1 cellular context compared by ENCODE assay signal in the genomic region with DNA sequence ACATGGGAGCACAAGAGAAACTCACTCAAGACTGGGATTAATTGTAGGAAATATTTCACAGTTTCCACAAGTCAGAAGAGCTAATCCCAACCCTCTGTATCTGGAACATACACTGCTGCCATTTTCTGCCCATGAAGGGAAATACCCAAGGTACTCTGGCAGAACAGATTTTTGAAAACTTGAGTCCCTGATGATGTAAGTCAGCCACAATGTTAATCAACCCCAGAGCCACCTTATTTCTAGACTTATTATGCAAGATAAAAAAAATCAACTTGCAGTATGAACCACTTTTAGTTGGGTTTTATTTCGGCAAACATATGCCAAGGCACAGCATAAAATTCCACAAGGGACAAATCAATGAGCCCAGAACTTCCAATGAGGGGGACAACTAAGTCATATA.
TF ChIP-seq lines count a peak whose summit lies in the region.

No MANE protein-coding gene starts in this region.

TF ChIP-seq in SK-N-SH, 30 proteins besides CTCF, POLR2A, EP300 and RAD21 (continued from another document):
- TF ChIP-seq, protein P1, sequence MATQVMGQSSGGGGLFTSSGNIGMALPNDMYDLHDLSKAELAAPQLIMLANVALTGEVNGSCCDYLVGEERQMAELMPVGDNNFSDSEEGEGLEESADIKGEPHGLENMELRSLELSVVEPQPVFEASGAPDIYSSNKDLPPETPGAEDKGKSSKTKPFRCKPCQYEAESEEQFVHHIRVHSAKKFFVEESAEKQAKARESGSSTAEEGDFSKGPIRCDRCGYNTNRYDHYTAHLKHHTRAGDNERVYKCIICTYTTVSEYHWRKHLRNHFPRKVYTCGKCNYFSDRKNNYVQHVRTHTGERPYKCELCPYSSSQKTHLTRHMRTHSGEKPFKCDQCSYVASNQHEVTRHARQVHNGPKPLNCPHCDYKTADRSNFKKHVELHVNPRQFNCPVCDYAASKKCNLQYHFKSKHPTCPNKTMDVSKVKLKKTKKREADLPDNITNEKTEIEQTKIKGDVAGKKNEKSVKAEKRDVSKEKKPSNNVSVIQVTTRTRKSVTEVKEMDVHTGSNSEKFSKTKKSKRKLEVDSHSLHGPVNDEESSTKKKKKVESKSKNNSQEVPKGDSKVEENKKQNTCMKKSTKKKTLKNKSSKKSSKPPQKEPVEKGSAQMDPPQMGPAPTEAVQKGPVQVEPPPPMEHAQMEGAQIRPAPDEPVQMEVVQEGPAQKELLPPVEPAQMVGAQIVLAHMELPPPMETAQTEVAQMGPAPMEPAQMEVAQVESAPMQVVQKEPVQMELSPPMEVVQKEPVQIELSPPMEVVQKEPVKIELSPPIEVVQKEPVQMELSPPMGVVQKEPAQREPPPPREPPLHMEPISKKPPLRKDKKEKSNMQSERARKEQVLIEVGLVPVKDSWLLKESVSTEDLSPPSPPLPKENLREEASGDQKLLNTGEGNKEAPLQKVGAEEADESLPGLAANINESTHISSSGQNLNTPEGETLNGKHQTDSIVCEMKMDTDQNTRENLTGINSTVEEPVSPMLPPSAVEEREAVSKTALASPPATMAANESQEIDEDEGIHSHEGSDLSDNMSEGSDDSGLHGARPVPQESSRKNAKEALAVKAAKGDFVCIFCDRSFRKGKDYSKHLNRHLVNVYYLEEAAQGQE (IDR thresholded peaks at IDR 0.05; ENCODE audit: low read depth, low read length): no peak
- TF ChIP-seq, protein P2, sequence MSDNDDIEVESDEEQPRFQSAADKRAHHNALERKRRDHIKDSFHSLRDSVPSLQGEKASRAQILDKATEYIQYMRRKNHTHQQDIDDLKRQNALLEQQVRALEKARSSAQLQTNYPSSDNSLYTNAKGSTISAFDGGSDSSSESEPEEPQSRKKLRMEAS (IDR thresholded peaks at IDR 0.05; ENCODE audit: low read depth): no peak
- TF ChIP-seq JUND (IDR thresholded peaks at IDR 0.05) (no peak), ZBTB33 (IDR thresholded peaks at IDR 0.05; ENCODE audit: borderline replicate concordance, low read depth) (no peak), RCOR1 (IDR thresholded peaks at IDR 0.05; ENCODE audit: low read length) (no peak), SMC3 (IDR thresholded peaks at IDR 0.05; ENCODE audit: low read depth, low read length) (no peak)
